18 cellular contexts compared by ENCODE assay signal in the genomic region with DNA sequence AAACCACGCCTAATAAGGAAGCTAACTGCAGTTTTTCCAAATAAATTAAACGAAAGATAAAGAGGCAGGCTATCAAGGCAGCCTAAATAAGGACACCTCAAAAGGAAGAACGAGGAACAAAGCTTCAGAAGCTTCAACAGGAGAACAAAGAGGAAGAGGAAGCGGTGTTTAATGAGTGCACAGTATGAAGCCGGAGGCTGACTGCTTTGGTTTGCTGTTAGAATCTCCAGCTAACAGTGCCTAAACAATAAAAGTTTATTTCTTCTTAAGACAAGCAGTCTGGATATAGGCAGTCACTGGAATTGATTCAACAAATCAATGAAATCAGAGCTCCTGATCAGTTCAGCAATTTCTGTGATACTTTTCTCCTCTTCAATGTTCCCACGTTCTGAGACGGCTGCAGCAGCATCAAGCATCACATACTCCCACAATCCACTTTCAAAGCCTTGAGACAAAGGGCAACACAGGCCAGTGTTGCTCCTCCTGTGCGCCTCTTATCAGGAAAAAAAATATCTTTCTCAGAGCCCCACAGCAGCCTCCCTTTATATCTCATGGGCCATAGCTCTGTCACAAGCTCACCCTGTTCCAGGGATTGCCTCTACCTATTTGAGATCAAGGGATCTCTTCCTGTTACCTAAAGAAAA.
DNase-seq lines count a peak whose midpoint lies in the region; ATAC-seq and TF ChIP-seq lines count a peak whose summit lies in the region.
"Had no signal": no experiment of that assay in that cellular context is flagged by ENCODE, and none has a peak within 500 bp of the region (broad histone marks: within the 10 kb centered on the region; RNA-seq: fewer than 3 reads in every experiment).

No MANE protein-coding gene starts in this region.

- H3K27ac ChIP-seq in uterus: no peak overlapping the region
- H3K27ac ChIP-seq: adrenal gland, KMS-11, parathyroid adenoma, SK-N-MC, stomach had no signal

- ATAC-seq in activated naive CD8-positive, alpha-beta T cell treated with anti-CD3 and anti-CD28 coated beads, Interleukin-2, amount 10 ng/mL, durations not matched to agents 7 days and 5 days (ENCODE audit: low read depth): peak; percentile 52
- ATAC-seq in activated naive CD8-positive, alpha-beta T cell treated with anti-CD3 and anti-CD28 coated beads, Interleukin-2, amount 50 U/mL, for 24 hours: no peak
- ATAC-seq in natural killer cell treated with Interleukin-12 subunit alpha and Interleukin-12 subunit beta and Interleukin-15 and Interleukin-18, amount 100 ng/mL, for 72 hours: no peak

- no peak for TF ChIP-seq POLR2A in uterus (IDR thresholded peaks at IDR 0.05)

- peak overlapping the region; percentile 52 for H3K4me3 Mint-ChIP-seq in activated naive CD8-positive, alpha-beta T cell treated with anti-CD3 and anti-CD28 coated beads, Interleukin-2, amount 10 ng/mL, durations not matched to agents 7 days and 5 days
- H3K4me3 Mint-ChIP-seq in activated naive CD8-positive, alpha-beta T cell treated with anti-CD3 and anti-CD28 coated beads, Interleukin-2, amount 50 U/mL, for 24 hours: no peak overlapping the region
- H3K4me3 Mint-ChIP-seq in natural killer cell treated with Interleukin-12 subunit alpha and Interleukin-12 subunit beta and Interleukin-15 and Interleukin-18, amount 100 ng/mL, for 72 hours: no peak overlapping the region
- H3K4me3 Mint-ChIP-seq in activated T-cell treated with anti-CD3 and anti-CD28 coated beads, Interleukin-2, amount 50 U/mL, for 24 hours: no peak overlapping the region

- no peaks in the 10 kb centered on the region for H3K36me3 ChIP-seq in uterus
- H3K36me3 ChIP-seq: adrenal gland, stomach had no signal

- intact Hi-C loops in uterus (cut with DNase I; ENCODE audit: low total_unique reads): no loop called here

- no peaks in the 10 kb centered on the region for H3K9me3 Mint-ChIP-seq in activated naive CD8-positive, alpha-beta T cell treated with anti-CD3 and anti-CD28 coated beads, Interleukin-2, amount 10 ng/mL, durations not matched to agents 7 days and 5 days
- no peaks in the 10 kb centered on the region for H3K9me3 Mint-ChIP-seq in activated naive CD8-positive, alpha-beta T cell treated with anti-CD3 and anti-CD28 coated beads, Interleukin-2, amount 50 U/mL, for 24 hours
- no peaks in the 10 kb centered on the region for H3K9me3 Mint-ChIP-seq in natural killer cell treated with Interleukin-12 subunit alpha and Interleukin-12 subunit beta and Interleukin-15 and Interleukin-18, amount 100 ng/mL, for 72 hours
- no peaks in the 10 kb centered on the region for H3K9me3 Mint-ChIP-seq in activated T-cell treated with anti-CD3 and anti-CD28 coated beads, Interleukin-2, amount 50 U/mL, for 24 hours

- H3K27me3 Mint-ChIP-seq in activated naive CD8-positive, alpha-beta T cell treated with anti-CD3 and anti-CD28 coated beads, Interleukin-2, amount 10 ng/mL, durations not matched to agents 7 days and 5 days: no peaks in the 10 kb centered on the region
- H3K27me3 Mint-ChIP-seq in activated naive CD8-positive, alpha-beta T cell treated with anti-CD3 and anti-CD28 coated beads, Interleukin-2, amount 50 U/mL, for 24 hours: peaks cover 2% of the 10 kb centered on the region
- H3K27me3 Mint-ChIP-seq in natural killer cell treated with Interleukin-12 subunit alpha and Interleukin-12 subunit beta and Interleukin-15 and Interleukin-18, amount 100 ng/mL, for 72 hours: peaks cover 0 to 4% of the 10 kb centered on the region in 2 donors
- H3K27me3 Mint-ChIP-seq in activated T-cell treated with anti-CD3 and anti-CD28 coated beads, Interleukin-2, amount 50 U/mL, for 24 hours: no peaks in the 10 kb centered on the region

- no peaks in the 10 kb centered on the region for H3K9me3 ChIP-seq in uterus
- H3K9me3 ChIP-seq: adrenal gland, stomach had no signal

- POLR2A ChIA-PET in activated naive CD8-positive, alpha-beta T cell treated with anti-CD3 and anti-CD28 coated beads, Interleukin-2, amount 10 ng/mL, durations not matched to agents 7 days and 5 days (lab: Charles Lee): no interaction called here

- no peaks in the 10 kb centered on the region for H3K4me1 ChIP-seq in uterus
- H3K4me1 ChIP-seq: adrenal gland, parathyroid adenoma, stomach had no signal

- H3K27me3 ChIP-seq in uterus: no peaks in the 10 kb centered on the region
- H3K27me3 ChIP-seq: adrenal gland, stomach had no signal

- H3K4me3 ChIP-seq in uterus: no peak overlapping the region
- H3K4me3 ChIP-seq: adrenal gland, SK-N-MC, stomach had no signal

- H3K27ac Mint-ChIP-seq in activated naive CD8-positive, alpha-beta T cell treated with anti-CD3 and anti-CD28 coated beads, Interleukin-2, amount 10 ng/mL, durations not matched to agents 7 days and 5 days: no peak overlapping the region
- no peak overlapping the region for H3K27ac Mint-ChIP-seq in activated naive CD8-positive, alpha-beta T cell treated with anti-CD3 and anti-CD28 coated beads, Interleukin-2, amount 50 U/mL, for 24 hours
- no peak overlapping the region for H3K27ac Mint-ChIP-seq in natural killer cell treated with Interleukin-12 subunit alpha and Interleukin-12 subunit beta and Interleukin-15 and Interleukin-18, amount 100 ng/mL, for 72 hours
- H3K27ac Mint-ChIP-seq in activated T-cell treated with anti-CD3 and anti-CD28 coated beads, Interleukin-2, amount 50 U/mL, for 24 hours: no peak overlapping the region

- peaks cover 6% of the 10 kb centered on the region for H3K4me1 Mint-ChIP-seq in activated naive CD8-positive, alpha-beta T cell treated with anti-CD3 and anti-CD28 coated beads, Interleukin-2, amount 10 ng/mL, durations not matched to agents 7 days and 5 days
- H3K4me1 Mint-ChIP-seq in activated naive CD8-positive, alpha-beta T cell treated with anti-CD3 and anti-CD28 coated beads, Interleukin-2, amount 50 U/mL, for 24 hours: no peaks in the 10 kb centered on the region
- H3K4me1 Mint-ChIP-seq in natural killer cell treated with Interleukin-12 subunit alpha and Interleukin-12 subunit beta and Interleukin-15 and Interleukin-18, amount 100 ng/mL, for 72 hours (ENCODE audit: low read depth in 2 of 2): no peaks in the 10 kb centered on the region
- peaks cover 12% of the 10 kb centered on the region for H3K4me1 Mint-ChIP-seq in activated T-cell treated with anti-CD3 and anti-CD28 coated beads, Interleukin-2, amount 50 U/mL, for 24 hours (ENCODE audit: low read depth)

- peaks cover under 1% of the 10 kb centered on the region for H3K36me3 Mint-ChIP-seq in activated naive CD8-positive, alpha-beta T cell treated with anti-CD3 and anti-CD28 coated beads, Interleukin-2, amount 10 ng/mL, durations not matched to agents 7 days and 5 days
- no peaks in the 10 kb centered on the region for H3K36me3 Mint-ChIP-seq in activated naive CD8-positive, alpha-beta T cell treated with anti-CD3 and anti-CD28 coated beads, Interleukin-2, amount 50 U/mL, for 24 hours (ENCODE audit: low read depth)
- H3K36me3 Mint-ChIP-seq in natural killer cell treated with Interleukin-12 subunit alpha and Interleukin-12 subunit beta and Interleukin-15 and Interleukin-18, amount 100 ng/mL, for 72 hours: no peaks in the 10 kb centered on the region
- no peaks in the 10 kb centered on the region for H3K36me3 Mint-ChIP-seq in activated T-cell treated with anti-CD3 and anti-CD28 coated beads, Interleukin-2, amount 50 U/mL, for 24 hours (ENCODE audit: low read depth)

- TF ChIP-seq CTCF in uterus (IDR thresholded peaks at IDR 0.05): no peak

- DNase-seq in activated naive CD8-positive, alpha-beta T cell treated with anti-CD3 and anti-CD28 coated beads, Interleukin-2, amount 10 ng/mL, durations not matched to agents 7 days and 5 days: no peak
- DNase-seq in activated naive CD8-positive, alpha-beta T cell treated with anti-CD3 and anti-CD28 coated beads, Interleukin-2, amount 50 U/mL, for 24 hours: no peak
- peak; percentile 41 for DNase-seq in SKM-1 treated with dmso at 0.1 percent for 144 hours (lab: John Stamatoyannopoulos, UW; ENCODE audit: unreplicated experiment)
- peak; percentile 22 for DNase-seq in iPS-NIHi11 (ENCODE audit: low spot score)
- DNase-seq in natural killer cell treated with Interleukin-12 subunit alpha and Interleukin-12 subunit beta and Interleukin-15 and Interleukin-18, amount 100 ng/mL, for 72 hours (ENCODE audit: low spot score): no peak
- no peak for DNase-seq in uterus
- no peak for DNase-seq in COLO829 (ENCODE audit: low spot score)
- DNase-seq in activated T-cell treated with anti-CD3 and anti-CD28 coated beads, Interleukin-2, amount 50 U/mL, for 24 hours: no peak
- DNase-seq: activated CD8-positive, alpha-beta memory T cell treated with anti-CD3 and anti-CD28 coated beads, Interleukin-2, amount 50 U/mL, for 4 hours; adrenal gland; kidney; NCI-H1694 treated with DMSO at 0.1 percent for 48 hours; NCI-H774; stimulated activated CD4-positive, alpha-beta T cell treated with anti-CD3 and anti-CD28 coated beads, Interleukin-12 subunit alpha, Interleukin-12 subunit beta, amount 100 ng/mL, for 4 hours; stomach had no signal

Comparison
In these comparisons a context has a peak if more than half of its experiments do, and no peak if none do; other contexts are left out.
1. DNase-seq: peak in SKM-1 treated with dmso at 0.1 percent for 144 hours (single experiment) and iPS-NIHi11 (single experiment); none in activated naive CD8-positive, alpha-beta T cell treated with anti-CD3 and anti-CD28 coated beads, Interleukin-2, amount 10 ng/mL, durations not matched to agents 7 days and 5 days (single experiment), activated naive CD8-positive, alpha-beta T cell treated with anti-CD3 and anti-CD28 coated beads, Interleukin-2, amount 50 U/mL, for 24 hours (single experiment), natural killer cell treated with Interleukin-12 subunit alpha and Interleukin-12 subunit beta and Interleukin-15 and Interleukin-18, amount 100 ng/mL, for 72 hours (single experiment), uterus (0 of 2), COLO829 (single experiment) and activated T-cell treated with anti-CD3 and anti-CD28 coated beads, Interleukin-2, amount 50 U/mL, for 24 hours (single experiment).